Comparison of ENCODE assay signal across 11 cellular contexts in the genomic region with DNA sequence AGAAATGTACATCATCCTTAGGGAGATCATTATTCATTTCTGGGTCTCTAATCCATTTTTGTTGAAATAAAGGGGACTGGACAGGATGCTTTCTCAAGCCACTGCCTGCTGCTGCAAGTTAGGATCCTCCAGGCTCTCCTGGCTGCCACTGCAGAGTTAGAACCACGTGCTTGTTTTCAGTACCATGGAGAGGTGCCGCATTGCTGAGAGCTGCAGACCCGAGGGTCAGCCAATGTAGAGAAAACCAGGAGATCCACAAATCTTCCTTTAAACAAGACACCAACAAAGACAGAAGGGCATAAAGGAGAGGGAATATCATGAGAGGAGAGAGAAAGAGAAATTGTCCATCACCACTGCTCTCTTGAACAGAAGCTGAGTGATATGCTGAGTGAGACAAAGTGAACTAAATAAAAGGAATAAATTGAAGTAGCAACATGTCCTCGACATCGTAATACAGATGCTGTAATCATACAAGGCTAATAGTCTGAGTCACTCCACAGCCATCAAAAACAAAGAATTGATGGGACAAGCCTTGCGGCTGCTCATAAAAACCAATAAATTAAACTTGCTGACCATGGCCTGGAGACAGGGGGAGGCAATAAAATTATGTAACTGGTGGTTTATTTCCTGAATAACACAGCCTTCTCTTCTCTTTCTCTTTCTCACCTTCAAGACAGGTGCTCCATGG.
DNase-seq lines count a peak whose midpoint lies in the region; ATAC-seq, FAIRE-seq and TF ChIP-seq lines count a peak whose summit lies in the region.
"Had no signal": no experiment of that assay in that cellular context is flagged by ENCODE, and none has a peak within 500 bp of the region (broad histone marks: within the 10 kb centered on the region; RNA-seq: fewer than 3 reads in every experiment).

No MANE protein-coding gene starts in this region.

- H3K4me1 ChIP-seq in K562 (replicated peaks in 1 of 2; ENCODE audit: control insufficient read depth in 2 of 2, insufficient read depth in 2 of 2, low read length in 2 of 2): no peaks in the 10 kb centered on the region

- peak; percentile 31 for DNase-seq in DMS153 treated with DMSO at 0.1 percent for 48 hours (lab: John Stamatoyannopoulos, UW; ENCODE audit: unreplicated experiment)
- peak; percentile 1 for DNase-seq in KBM-7
- peak in 1 of 4 experiments; percentile 12 for DNase-seq in K562 (ENCODE audit: extremely low read depth in 1 of 4, low spot score in 3 of 4)
- peak; percentile 47 to 52 for DNase-seq in lung microvascular endothelial cell (ENCODE audit: low read depth in 2 of 2)
- DNase-seq in germinal center (ENCODE audit: low spot score): no peak
- no peak for DNase-seq in NCI-H1105 (lab: John Stamatoyannopoulos, UW)
- DNase-seq in GM10266 (ENCODE audit: extremely low spot score): no peak
- DNase-seq: activated CD4-positive, CD25-positive, alpha-beta regulatory T cell treated with anti-CD3 and anti-CD28 coated beads, Interleukin-2, amount 50 U/mL, for 72 hours; NCI-H510A treated with DMSO at 0.1 percent for 48 hours had no signal

- no peak overlapping the region for H3K27ac ChIP-seq in K562 (ENCODE audit: extremely low read depth, low read depth, low read length)

- FAIRE-seq in K562 (lab: Jason Lieb, UNC): no peak

- no peaks in the 10 kb centered on the region for H3K79me2 ChIP-seq in K562 (ENCODE audit: control insufficient read depth, insufficient read depth, low read length)

- H3K4me3 ChIP-seq in K562: no peak overlapping the region

- CTCF ChIA-PET in K562 (lab: Yijun Ruan, JAX; ENCODE audit: low intra/inter-chr PET ratio): no interaction called here

- ATAC-seq in K562 (peak; percentile 57; the same call in 1 of the 3 replicates), HG03457 (IDR thresholded peaks at IDR 0.05; ENCODE audit: unreplicated experiment) (no peak)
- ATAC-seq: right cardiac atrium had no signal

- in situ Hi-C loops in KBM-7 (cut with MboI; ENCODE audit: low pct_unique_long_range_greater_than_20kb, low sequenced_read_pairs): no loop called here
- in situ Hi-C loops in K562 (cut with MboI): no loop called here

- TF ChIP-seq CTCF in K562 (IDR thresholded peaks at IDR 0.05 in 2 of 3, conservative IDR thresholded peaks at IDR 0.05 in 1 of 3; ENCODE audit: insufficient read depth in 2 of 3, low read depth in 1 of 3, low read length in 3 of 3) (no peak), GM10266 (IDR thresholded peaks at IDR 0.05; ENCODE audit: control insufficient read depth, insufficient read depth, low read depth, missing control alignments) (no peak)

- H3K27me3 ChIP-seq in K562 (ENCODE audit: control insufficient read depth in 2 of 2, insufficient read depth in 2 of 2, low read length in 2 of 2): no peaks in the 10 kb centered on the region

- no peaks in the 10 kb centered on the region for H3K9me3 ChIP-seq in K562 (replicated peaks; ENCODE audit: control insufficient read depth, insufficient read depth, low read depth, low read length)

- no peaks in the 10 kb centered on the region for H3K9me1 ChIP-seq in K562 (ENCODE audit: control insufficient read depth, insufficient read depth, low read length)

- TF ChIP-seq RAD21 in K562 (CRISPR knock-in tag; conservative IDR thresholded peaks at IDR 0.05 in 1 of 2, IDR thresholded peaks at IDR 0.05 in 1 of 2): no peak

- no TSS peak for BruUV-seq in K562 (replicated peaks; lab: Mats Ljungman, UMichigan)

- H2AFZ ChIP-seq in K562 (ENCODE audit: low read depth, low read length): no peak overlapping the region

- WGBS in K562 (ENCODE audit: insufficient coverage, low coverage, missing lambda C conversion rate): 3% methylated on average over 6 of the region's 6 CpGs

- TF ChIP-seq EP300 in K562 (IDR thresholded peaks at IDR 0.05; ENCODE audit: low read length): no peak

- no peaks in the 10 kb centered on the region for H3K36me3 ChIP-seq in K562 (ENCODE audit: control insufficient read depth, insufficient read depth, low read length)

- no peak overlapping the region for H3K4me2 ChIP-seq in K562 (ENCODE audit: insufficient read depth, low read length)

- H3K9ac ChIP-seq in K562 (ENCODE audit: insufficient read depth in 1 of 2, low read depth in 2 of 2, low read length in 2 of 2): no peak overlapping the region

- POLR2A ChIA-PET in K562 (lab: Yijun Ruan, JAX): no interaction called here

- no peaks in the 10 kb centered on the region for H4K20me1 ChIP-seq in K562 (replicated peaks; ENCODE audit: control insufficient read depth, insufficient read depth, low read length)

- intact Hi-C loops in K562 (cut with micrococcal nuclease): no loop called here

- no peak for TF ChIP-seq POLR2A in K562 (conservative IDR thresholded peaks at IDR 0.05)

TF ChIP-seq in K562, 482 proteins besides CTCF, POLR2A, EP300 and RAD21 (continues in another document):
- no peak for TF ChIP-seq SMARCC2 (IDR thresholded peaks at IDR 0.05; ENCODE audit: low read depth)
- no peak for TF ChIP-seq ZNF717 (CRISPR knock-in tag; IDR thresholded peaks at IDR 0.05)
- no peak for TF ChIP-seq TAF1 (IDR thresholded peaks at IDR 0.05; ENCODE audit: control insufficient read depth, extremely low read depth, insufficient read depth, low read length, severe bottlenecking)
- no peak for TF ChIP-seq YBX1 (IDR thresholded peaks at IDR 0.05)
- TF ChIP-seq, protein P1, sequence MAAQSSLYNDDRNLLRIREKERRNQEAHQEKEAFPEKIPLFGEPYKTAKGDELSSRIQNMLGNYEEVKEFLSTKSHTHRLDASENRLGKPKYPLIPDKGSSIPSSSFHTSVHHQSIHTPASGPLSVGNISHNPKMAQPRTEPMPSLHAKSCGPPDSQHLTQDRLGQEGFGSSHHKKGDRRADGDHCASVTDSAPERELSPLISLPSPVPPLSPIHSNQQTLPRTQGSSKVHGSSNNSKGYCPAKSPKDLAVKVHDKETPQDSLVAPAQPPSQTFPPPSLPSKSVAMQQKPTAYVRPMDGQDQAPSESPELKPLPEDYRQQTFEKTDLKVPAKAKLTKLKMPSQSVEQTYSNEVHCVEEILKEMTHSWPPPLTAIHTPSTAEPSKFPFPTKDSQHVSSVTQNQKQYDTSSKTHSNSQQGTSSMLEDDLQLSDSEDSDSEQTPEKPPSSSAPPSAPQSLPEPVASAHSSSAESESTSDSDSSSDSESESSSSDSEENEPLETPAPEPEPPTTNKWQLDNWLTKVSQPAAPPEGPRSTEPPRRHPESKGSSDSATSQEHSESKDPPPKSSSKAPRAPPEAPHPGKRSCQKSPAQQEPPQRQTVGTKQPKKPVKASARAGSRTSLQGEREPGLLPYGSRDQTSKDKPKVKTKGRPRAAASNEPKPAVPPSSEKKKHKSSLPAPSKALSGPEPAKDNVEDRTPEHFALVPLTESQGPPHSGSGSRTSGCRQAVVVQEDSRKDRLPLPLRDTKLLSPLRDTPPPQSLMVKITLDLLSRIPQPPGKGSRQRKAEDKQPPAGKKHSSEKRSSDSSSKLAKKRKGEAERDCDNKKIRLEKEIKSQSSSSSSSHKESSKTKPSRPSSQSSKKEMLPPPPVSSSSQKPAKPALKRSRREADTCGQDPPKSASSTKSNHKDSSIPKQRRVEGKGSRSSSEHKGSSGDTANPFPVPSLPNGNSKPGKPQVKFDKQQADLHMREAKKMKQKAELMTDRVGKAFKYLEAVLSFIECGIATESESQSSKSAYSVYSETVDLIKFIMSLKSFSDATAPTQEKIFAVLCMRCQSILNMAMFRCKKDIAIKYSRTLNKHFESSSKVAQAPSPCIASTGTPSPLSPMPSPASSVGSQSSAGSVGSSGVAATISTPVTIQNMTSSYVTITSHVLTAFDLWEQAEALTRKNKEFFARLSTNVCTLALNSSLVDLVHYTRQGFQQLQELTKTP (IDR thresholded peaks at IDR 0.05; ENCODE audit: low read depth in 1 of 2, partially characterized antibody in 2 of 2): peak in 1 of 2 experiments; percentile 33
- TF ChIP-seq NCOR1 (IDR thresholded peaks at IDR 0.05): no peak
- TF ChIP-seq U2AF2 (optimal IDR thresholded peaks at IDR 0.05; ENCODE audit: low read depth, low read length): no peak
- no peak for TF ChIP-seq NR4A1 (CRISPR knock-in tag; IDR thresholded peaks at IDR 0.05)
- TF ChIP-seq NR4A1 (tag; IDR thresholded peaks at IDR 0.05): no peak
- TF ChIP-seq L3MBTL2 (IDR thresholded peaks at IDR 0.05): no peak
- no peak for TF ChIP-seq ZNF354B (CRISPR knock-in tag; IDR thresholded peaks at IDR 0.05)
- TF ChIP-seq MTA1 (IDR thresholded peaks at IDR 0.05; ENCODE audit: borderline replicate concordance): no peak
- TF ChIP-seq ZNF780A (CRISPR knock-in tag; IDR thresholded peaks at IDR 0.05): no peak
- TF ChIP-seq, protein P2, sequence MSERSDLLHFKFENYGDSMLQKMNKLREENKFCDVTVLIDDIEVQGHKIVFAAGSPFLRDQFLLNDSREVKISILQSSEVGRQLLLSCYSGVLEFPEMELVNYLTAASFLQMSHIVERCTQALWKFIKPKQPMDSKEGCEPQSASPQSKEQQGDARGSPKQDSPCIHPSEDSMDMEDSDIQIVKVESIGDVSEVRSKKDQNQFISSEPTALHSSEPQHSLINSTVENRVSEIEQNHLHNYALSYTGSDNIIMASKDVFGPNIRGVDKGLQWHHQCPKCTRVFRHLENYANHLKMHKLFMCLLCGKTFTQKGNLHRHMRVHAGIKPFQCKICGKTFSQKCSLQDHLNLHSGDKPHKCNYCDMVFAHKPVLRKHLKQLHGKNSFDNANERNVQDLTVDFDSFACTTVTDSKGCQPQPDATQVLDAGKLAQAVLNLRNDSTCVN (CRISPR knock-in tag; IDR thresholded peaks at IDR 0.05): no peak
- TF ChIP-seq MYC (IDR thresholded peaks at IDR 0.05; ENCODE audit: low read depth, low read length): 0 out of 2 replicates have a peak, but pooled peaks have one; percentile 19
- TF ChIP-seq MYC (CRISPR knock-in tag; IDR thresholded peaks at IDR 0.05; ENCODE audit: borderline replicate concordance, low read depth): no peak
- TF ChIP-seq, protein P3, sequence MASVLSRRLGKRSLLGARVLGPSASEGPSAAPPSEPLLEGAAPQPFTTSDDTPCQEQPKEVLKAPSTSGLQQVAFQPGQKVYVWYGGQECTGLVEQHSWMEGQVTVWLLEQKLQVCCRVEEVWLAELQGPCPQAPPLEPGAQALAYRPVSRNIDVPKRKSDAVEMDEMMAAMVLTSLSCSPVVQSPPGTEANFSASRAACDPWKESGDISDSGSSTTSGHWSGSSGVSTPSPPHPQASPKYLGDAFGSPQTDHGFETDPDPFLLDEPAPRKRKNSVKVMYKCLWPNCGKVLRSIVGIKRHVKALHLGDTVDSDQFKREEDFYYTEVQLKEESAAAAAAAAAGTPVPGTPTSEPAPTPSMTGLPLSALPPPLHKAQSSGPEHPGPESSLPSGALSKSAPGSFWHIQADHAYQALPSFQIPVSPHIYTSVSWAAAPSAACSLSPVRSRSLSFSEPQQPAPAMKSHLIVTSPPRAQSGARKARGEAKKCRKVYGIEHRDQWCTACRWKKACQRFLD (CRISPR knock-in tag; IDR thresholded peaks at IDR 0.05): no peak
- TF ChIP-seq XRCC3 (IDR thresholded peaks at IDR 0.05): no peak
- TF ChIP-seq EHMT2 (IDR thresholded peaks at IDR 0.05): peak; percentile 93

Comparison
In these comparisons a context has a peak if more than half of its experiments do, and no peak if none do; other contexts are left out.
1. DNase-seq: peak in DMS153 treated with DMSO at 0.1 percent for 48 hours (single experiment), KBM-7 (single experiment) and lung microvascular endothelial cell (2 of 2); none in germinal center (single experiment), NCI-H1105 (single experiment) and GM10266 (single experiment).